Comparison of ENCODE assay signal across 21 cellular contexts in the genomic region with DNA sequence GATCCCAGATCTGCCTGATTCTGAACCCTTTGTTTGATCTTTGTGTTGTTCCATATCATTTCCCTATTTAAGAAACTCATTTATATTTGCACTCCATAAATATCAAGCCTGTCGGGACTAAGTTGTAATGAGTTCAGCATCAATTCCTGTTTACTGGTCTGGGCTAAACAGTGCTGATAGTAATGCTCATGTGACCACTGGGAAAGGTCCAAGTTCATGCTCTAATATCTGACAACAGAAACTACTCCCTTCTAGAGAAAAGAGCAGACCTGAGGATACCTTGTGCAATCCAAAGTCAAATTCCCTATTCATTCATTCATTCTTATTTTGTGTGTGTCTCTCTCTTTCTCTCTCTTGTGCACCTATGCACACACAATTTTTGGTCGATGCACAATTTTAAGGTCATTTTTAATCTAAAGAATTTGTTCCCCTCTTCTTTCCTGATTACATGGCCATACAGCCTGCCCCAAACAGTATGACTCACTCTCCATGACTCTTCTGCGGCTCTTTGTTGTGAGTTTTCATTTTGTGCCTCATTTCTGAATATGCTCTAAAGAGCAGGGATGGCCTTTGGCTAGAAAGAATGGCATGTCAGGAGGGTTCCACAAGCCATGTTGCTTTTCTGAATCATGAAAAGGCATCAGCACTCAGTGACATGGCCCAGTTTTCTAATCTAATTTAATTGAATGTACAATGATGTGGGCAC.
DNase-seq lines count a peak whose midpoint lies in the region; ATAC-seq, FAIRE-seq and TF ChIP-seq lines count a peak whose summit lies in the region.
"Had no signal": no experiment of that assay in that cellular context is flagged by ENCODE, and none has a peak within 500 bp of the region (broad histone marks: within the 10 kb centered on the region; RNA-seq: fewer than 3 reads in every experiment).

No MANE protein-coding gene starts in this region.

- no peak for TF ChIP-seq RAD21 in H1 (IDR thresholded peaks at IDR 0.05 in 1 of 2, conservative IDR thresholded peaks at IDR 0.05 in 1 of 2; ENCODE audit: low read depth in 2 of 2, low read length in 2 of 2)

- H3K56ac ChIP-seq in H1 (replicated peaks; ENCODE audit: insufficient read length, low read depth, low read length): no peak overlapping the region

- H3K4me1 ChIP-seq in H1 (replicated peaks in 1 of 4; ENCODE audit: control insufficient read depth in 3 of 4, insufficient read depth in 4 of 4, low read length in 3 of 4) (no peaks in the 10 kb centered on the region), mesenchymal stem cell (ENCODE audit: control insufficient read depth, insufficient read depth, low read depth, low read length) (no peaks in the 10 kb centered on the region)
- H3K4me1 ChIP-seq: A549, gastrocnemius medialis had no signal

- DNase-seq in EH (ENCODE audit: low read depth): peak; percentile 27
- peak; percentile 1 for DNase-seq in RWPE1 (ENCODE audit: low spot score)
- no peak for DNase-seq in H1 (ENCODE audit: low read depth in 1 of 2, low spot score in 2 of 2)
- peak; percentile 38 for DNase-seq in mesenchymal stem cell
- DNase-seq in HUDEP-2 (lab: John Stamatoyannopoulos, UW; ENCODE audit: unreplicated experiment in 76 of 76): no peak
- no peak for DNase-seq in NCI-H2196 (lab: John Stamatoyannopoulos, UW; ENCODE audit: unreplicated experiment)
- DNase-seq in dorsolateral prefrontal cortex: no peak
- DNase-seq: activated CD8-positive, alpha-beta T cell treated with anti-CD3 and anti-CD28 coated beads, Interleukin-2, amount 10 ng/mL, durations not matched to agents 7 days and 5 days; effector memory CD8-positive, alpha-beta T cell; gastrocnemius medialis; GM23248; mucosa of descending colon; MV-4-11; NCI-H2029 treated with DMSO at 0.1 percent for 48 hours; retina; stimulated activated CD4-positive, alpha-beta T cell treated with anti-CD3 and anti-CD28 coated beads, Interleukin-15, amount 100 ng/mL, for 24 hours had no signal

- H4K91ac ChIP-seq in H1 (replicated peaks; ENCODE audit: insufficient read length, low read length) (no peak overlapping the region), mesenchymal stem cell (ENCODE audit: low read length) (no peak overlapping the region)

- H3K4me2 ChIP-seq in H1 (ENCODE audit: insufficient read depth in 1 of 2, low read depth in 2 of 2, low read length in 2 of 2) (no peak overlapping the region), mesenchymal stem cell (ENCODE audit: low read length, poor library complexity, severe bottlenecking) (no peak overlapping the region)
- H3K4me2 ChIP-seq: A549 had no signal

- no peak overlapping the region for H2AK5ac ChIP-seq in H1 (ENCODE audit: low read depth, low read length)
- no peak overlapping the region for H2AK5ac ChIP-seq in mesenchymal stem cell (ENCODE audit: low read length, severe bottlenecking)

- CTCF ChIA-PET in RWPE1 (lab: Yijun Ruan, JAX): no interaction called here
- CTCF ChIA-PET in H1 (lab: Charles Lee; ENCODE audit: partially characterized antibody): no interaction called here

- H3K9me3 ChIP-seq in H1 (ENCODE audit: insufficient read depth in 2 of 2, low read depth in 1 of 2, low read length in 1 of 2) (no peaks in the 10 kb centered on the region), mesenchymal stem cell (ENCODE audit: control insufficient read depth, low read length) (no peaks in the 10 kb centered on the region)
- H3K9me3 ChIP-seq: A549, gastrocnemius medialis, mucosa of descending colon had no signal

- H3K27ac ChIP-seq in RWPE1: no peak overlapping the region
- H3K27ac ChIP-seq in H1 (ENCODE audit: low read depth, low read length): no peak overlapping the region
- H3K27ac ChIP-seq in mesenchymal stem cell (ENCODE audit: low read length, poor library complexity, severe bottlenecking): no peak overlapping the region
- H3K27ac ChIP-seq in dorsolateral prefrontal cortex: no peak overlapping the region
- H3K27ac ChIP-seq: A549, C4-2B, gastrocnemius medialis, GM23248 had no signal

- H3K18ac ChIP-seq in H1 (ENCODE audit: extremely low read depth, low read length) (no peak overlapping the region), mesenchymal stem cell (ENCODE audit: low read depth in 1 of 2, low read length in 2 of 2) (no peak overlapping the region)

- H4K8ac ChIP-seq in H1 (ENCODE audit: extremely low read depth, insufficient read depth, low read length) (no peak overlapping the region), mesenchymal stem cell (ENCODE audit: low read length) (no peak overlapping the region)

- H3K14ac ChIP-seq in H1 (ENCODE audit: insufficient read length) (no peak overlapping the region), mesenchymal stem cell (ENCODE audit: low read length in 2 of 2) (no peak overlapping the region)

- TF ChIP-seq CTCF in RWPE1 (conservative IDR thresholded peaks at IDR 0.05; ENCODE audit: low read depth) (no peak), H1 (IDR thresholded peaks at IDR 0.05; ENCODE audit: control extremely low read depth in 1 of 3, insufficient read depth in 1 of 3, low read depth in 1 of 3, low read length in 3 of 3) (no peak), dorsolateral prefrontal cortex (IDR thresholded peaks at IDR 0.05 in 54 of 56, conservative IDR thresholded peaks at IDR 0.05 in 2 of 56; ENCODE audit: low read depth in 1 of 56, partially characterized antibody in 56 of 56) (no peak)

- FAIRE-seq in H1 (lab: Jason Lieb, UNC): peak; percentile 36

- H2BK5ac ChIP-seq in H1 (ENCODE audit: low read depth, low read length): no peak overlapping the region
- no peak overlapping the region for H2BK5ac ChIP-seq in mesenchymal stem cell (ENCODE audit: low read depth, low read length, poor library complexity, severe bottlenecking)

- no peak for TF ChIP-seq EP300 in H1 (IDR thresholded peaks at IDR 0.05; ENCODE audit: borderline replicate concordance in 1 of 2, low read depth in 2 of 2, low read length in 2 of 2)

- H2BK120ac ChIP-seq in H1 (replicated peaks; ENCODE audit: low read depth, low read length) (no peak overlapping the region), mesenchymal stem cell (ENCODE audit: low read depth, low read length) (no peak overlapping the region)

- H2BK12ac ChIP-seq in H1 (ENCODE audit: low read depth, low read length): no peak overlapping the region
- H2BK12ac ChIP-seq in mesenchymal stem cell (ENCODE audit: low read length in 2 of 2): no peak overlapping the region

- H2AFZ ChIP-seq in H1 (ENCODE audit: low read length): no peak overlapping the region
- H2AFZ ChIP-seq in mesenchymal stem cell (ENCODE audit: low read depth, low read length): no peak overlapping the region
- H2AFZ ChIP-seq: GM23248 had no signal

- 98% methylated on average over 3 of the region's 3 CpGs; no CpG with 5 or more reads in 1 of the 2 experiments for WGBS in H1 (ENCODE audit: extremely low coverage in 1 of 2, insufficient coverage in 1 of 2, insufficient read length in 1 of 2, insufficient replicate concordance in 2 of 2, low coverage in 1 of 2, low lambda C conversion rate in 2 of 2, missing lambda C conversion rate in 1 of 2), 2 experiments
- WGBS in mesenchymal stem cell: 69% methylated on average over 2 of the region's 3 CpGs

- no peaks in the 10 kb centered on the region for H4K20me1 ChIP-seq in H1 (replicated peaks in 1 of 2; ENCODE audit: control insufficient read depth in 1 of 2, insufficient read depth in 2 of 2, low read length in 2 of 2)

- H3K23ac ChIP-seq in H1 (ENCODE audit: insufficient read length): no peak overlapping the region
- H3K23ac ChIP-seq in mesenchymal stem cell (ENCODE audit: low read length in 2 of 2): no peak overlapping the region

- POLR2A ChIA-PET in RWPE1 (lab: Yijun Ruan, JAX; ENCODE audit: low non-redundant PET) (no interaction called here), H1 (lab: Charles Lee; ENCODE audit: partially characterized antibody) (no interaction called here)

- no peak overlapping the region for H2BK20ac ChIP-seq in H1 (ENCODE audit: low read length)

- no peak for TF ChIP-seq POLR2A in H1 (IDR thresholded peaks at IDR 0.05; ENCODE audit: control extremely low read depth in 1 of 2, low read depth in 2 of 2, low read length in 2 of 2)

- H3K4ac ChIP-seq in H1 (replicated peaks; ENCODE audit: insufficient read length, low read depth, low read length) (no peak overlapping the region), mesenchymal stem cell (ENCODE audit: low read depth in 1 of 2, low read length in 2 of 2) (no peak overlapping the region)

- H2BK15ac ChIP-seq in H1 (ENCODE audit: low read length) (no peak overlapping the region), mesenchymal stem cell (ENCODE audit: low read depth, poor library complexity, severe bottlenecking) (no peak overlapping the region)

- ATAC-seq in HG02610 (IDR thresholded peaks at IDR 0.05; ENCODE audit: unreplicated experiment): no peak
- ATAC-seq: A549; activated CD8-positive, alpha-beta T cell treated with anti-CD3 and anti-CD28 coated beads, Interleukin-2, amount 10 ng/mL, durations not matched to agents 7 days and 5 days; effector memory CD8-positive, alpha-beta T cell; gastrocnemius medialis; left lobe of liver; mucosa of descending colon; stimulated activated memory B cell treated with anti-CD40 and anti-IgM and Interleukin-4, amounts not matched to agents 10 μg/mL and 1 μg/mL and 100 μg/mL, for 72 hours had no signal

- intact Hi-C loops in dorsolateral prefrontal cortex (cut with DNase I): no loop called here

- H3K27me3 ChIP-seq in H1 (replicated peaks in 1 of 4; ENCODE audit: control insufficient read depth in 3 of 4, extremely low read depth in 1 of 4, insufficient read depth in 3 of 4, low read length in 3 of 4): no peaks in the 10 kb centered on the region
- H3K27me3 ChIP-seq in mesenchymal stem cell (ENCODE audit: control insufficient read depth in 1 of 2, insufficient read depth in 1 of 2, low read length in 2 of 2): no peaks in the 10 kb centered on the region
- H3K27me3 ChIP-seq in dorsolateral prefrontal cortex: peaks cover 0 to 64% (median 6%) of the 10 kb centered on the region in 45 donors
- H3K27me3 ChIP-seq: gastrocnemius medialis had no signal

- H3K79me1 ChIP-seq in H1 (ENCODE audit: low read depth, low read length) (no peaks in the 10 kb centered on the region), mesenchymal stem cell (replicated peaks; ENCODE audit: low read length, poor library complexity, severe bottlenecking) (no peaks in the 10 kb centered on the region)

- H3K23me2 ChIP-seq in H1 (ENCODE audit: low read depth, low read length): no peaks in the 10 kb centered on the region

- no peak overlapping the region for H3K4me3 ChIP-seq in H1 (ENCODE audit: extremely low read depth in 1 of 4, insufficient read depth in 2 of 4, low read depth in 3 of 4, low read length in 4 of 4)
- no peak overlapping the region for H3K4me3 ChIP-seq in mesenchymal stem cell (ENCODE audit: insufficient read depth in 1 of 2, low read depth in 1 of 2, low read length in 2 of 2)
- no peak overlapping the region for H3K4me3 ChIP-seq in dorsolateral prefrontal cortex
- H3K4me3 ChIP-seq: A549, gastrocnemius medialis, GM23248, mucosa of descending colon had no signal

- no peaks in the 10 kb centered on the region for H3K79me2 ChIP-seq in H1 (ENCODE audit: control insufficient read depth in 1 of 2, insufficient read depth in 2 of 2, low read length in 2 of 2)

- H3K9ac ChIP-seq in H1 (replicated peaks in 1 of 4; ENCODE audit: extremely low read depth in 1 of 4, low read depth in 3 of 4, low read length in 3 of 4) (no peak overlapping the region), mesenchymal stem cell (ENCODE audit: low read length) (no peak overlapping the region)
- H3K9ac ChIP-seq: GM23248 had no signal

- no peaks in the 10 kb centered on the region for H3K36me3 ChIP-seq in H1 (ENCODE audit: control insufficient read depth in 2 of 4, insufficient read depth in 4 of 4, low read length in 3 of 4)
- H3K36me3 ChIP-seq in mesenchymal stem cell (ENCODE audit: control insufficient read depth in 1 of 2, insufficient read depth in 2 of 2, low read depth in 1 of 2, low read length in 2 of 2): no peaks in the 10 kb centered on the region
- H3K36me3 ChIP-seq: gastrocnemius medialis had no signal

- no peak overlapping the region for H4K5ac ChIP-seq in H1 (ENCODE audit: insufficient read length, low read depth, low read length)

Comparison
In these comparisons a context has a peak if more than half of its experiments do, and no peak if none do; other contexts are left out.
1. DNase-seq: peak in EH (single experiment), RWPE1 (single experiment) and mesenchymal stem cell (single experiment); none in H1 (0 of 2), HUDEP-2 (0 of 76), NCI-H2196 (single experiment) and dorsolateral prefrontal cortex (0 of 10).